ENCODE assay signal across 8 cellular contexts in genomic region chr19:7862413-7862951, GRCh38. TPM values are rescaled to one million over a fixed set of nuclear protein-coding genes. Genes with fewer than 3 reads are reported as not detected.
DNase-seq lines count a peak whose midpoint lies in the region; ATAC-seq and TF ChIP-seq lines count a peak whose summit lies in the region.
"Had no signal": no experiment of that assay in that cellular context is flagged by ENCODE, and none has a peak within 500 bp of the region (broad histone marks: within the 10 kb centered on the region; RNA-seq: fewer than 3 reads in every experiment).

No MANE protein-coding gene starts in this region.

- H3K36me3 ChIP-seq in suprapubic skin: peaks cover 9% of the 10 kb centered on the region

- peaks cover 6% of the 10 kb centered on the region for H3K36me3 Mint-ChIP-seq in effector memory CD8-positive, alpha-beta T cell (ENCODE audit: insufficient read depth)
- H3K36me3 Mint-ChIP-seq in natural killer cell treated with Interleukin-12 subunit alpha and Interleukin-12 subunit beta and Interleukin-15 and Interleukin-18, amount 100 ng/mL, for 72 hours: no peaks in the 10 kb centered on the region

- ATAC-seq in effector memory CD8-positive, alpha-beta T cell (replicated peaks): peak; percentile 64
- ATAC-seq in natural killer cell treated with Interleukin-12 subunit alpha and Interleukin-12 subunit beta and Interleukin-15 and Interleukin-18, amount 100 ng/mL, for 72 hours: peak; percentile 70 to 86
- no peak for ATAC-seq in GM18502 (IDR thresholded peaks at IDR 0.05; ENCODE audit: poor library complexity, unreplicated experiment)
- ATAC-seq in GM19397 (IDR thresholded peaks at IDR 0.05; ENCODE audit: unreplicated experiment): no peak

- peak; percentile 57 for DNase-seq in Jurkat, Clone E6-1 (ENCODE audit: low read depth, low spot score)
- DNase-seq in activated CD8-positive, alpha-beta memory T cell treated with anti-CD3 and anti-CD28 coated beads for 4 hours (ENCODE audit: low read depth in 2 of 2): peak; percentile 27 to 41
- peak; percentile 38 to 51 (median 46) for DNase-seq in effector memory CD8-positive, alpha-beta T cell
- peak; percentile 75 for DNase-seq in natural killer cell treated with Interleukin-12 subunit alpha and Interleukin-12 subunit beta and Interleukin-15 and Interleukin-18, amount 100 ng/mL, for 72 hours (ENCODE audit: low spot score)
- peak in 1 of 2 donors; percentile 80 for DNase-seq in suprapubic skin (ENCODE audit: low spot score in 2 of 2)

- H3K27me3 Mint-ChIP-seq in effector memory CD8-positive, alpha-beta T cell: peaks cover 18 to 52% of the 10 kb centered on the region in 2 donors
- peaks cover 0 to 5% of the 10 kb centered on the region in 2 donors for H3K27me3 Mint-ChIP-seq in natural killer cell treated with Interleukin-12 subunit alpha and Interleukin-12 subunit beta and Interleukin-15 and Interleukin-18, amount 100 ng/mL, for 72 hours

- peaks cover 2% of the 10 kb centered on the region for H3K27me3 ChIP-seq in suprapubic skin

- 0% methylated on average over 2 of the region's 67 CpGs for WGBS in suprapubic skin

- TF ChIP-seq CTCF in suprapubic skin (IDR thresholded peaks at IDR 0.05): no peak

- peaks cover 28% of the 10 kb centered on the region for H3K4me1 ChIP-seq in suprapubic skin

- no peak overlapping the region for H3K4me3 ChIP-seq in Jurkat, Clone E6-1 (ENCODE audit: low read length)
- peak overlapping the region; percentile 35 for H3K4me3 ChIP-seq in suprapubic skin

- H3K9me3 ChIP-seq in suprapubic skin: no peaks in the 10 kb centered on the region

- peaks cover 10% of the 10 kb centered on the region in 2 donors for H3K4me1 Mint-ChIP-seq in effector memory CD8-positive, alpha-beta T cell (ENCODE audit: low read depth in 2 of 2)
- H3K4me1 Mint-ChIP-seq in natural killer cell treated with Interleukin-12 subunit alpha and Interleukin-12 subunit beta and Interleukin-15 and Interleukin-18, amount 100 ng/mL, for 72 hours (ENCODE audit: low read depth in 2 of 2): no peaks in the 10 kb centered on the region

- no peak overlapping the region for H3K27ac Mint-ChIP-seq in effector memory CD8-positive, alpha-beta T cell
- H3K27ac Mint-ChIP-seq in natural killer cell treated with Interleukin-12 subunit alpha and Interleukin-12 subunit beta and Interleukin-15 and Interleukin-18, amount 100 ng/mL, for 72 hours: no peak overlapping the region

- peak overlapping the region; percentile 52 to 54 for H3K4me3 Mint-ChIP-seq in effector memory CD8-positive, alpha-beta T cell
- H3K4me3 Mint-ChIP-seq in natural killer cell treated with Interleukin-12 subunit alpha and Interleukin-12 subunit beta and Interleukin-15 and Interleukin-18, amount 100 ng/mL, for 72 hours: no peak overlapping the region

- no peak for TF ChIP-seq EP300 in suprapubic skin (IDR thresholded peaks at IDR 0.05)

- no peak for TF ChIP-seq POLR2A in suprapubic skin (IDR thresholded peaks at IDR 0.05)

- H3K9me3 Mint-ChIP-seq in effector memory CD8-positive, alpha-beta T cell: no peaks in the 10 kb centered on the region
- H3K9me3 Mint-ChIP-seq in natural killer cell treated with Interleukin-12 subunit alpha and Interleukin-12 subunit beta and Interleukin-15 and Interleukin-18, amount 100 ng/mL, for 72 hours: no peaks in the 10 kb centered on the region

- no peak overlapping the region for H3K27ac ChIP-seq in suprapubic skin

RNA-seq across cellular contexts. Expression of gene PRR36, which starts 11.7 kb away (rescaled TPM):
- 9.4 TPM for polyA plus RNA-seq in Jurkat, Clone E6-1 (2012; ENCODE audit: insufficient read depth, insufficient read length)
- total RNA-seq in natural killer cell treated with Interleukin-12 subunit alpha and Interleukin-12 subunit beta and Interleukin-15 and Interleukin-18, amount 100 ng/mL, for 72 hours: not detected
- 1 to 10 TPM in 1 of 4 donors, under 1 TPM in 3; 0.26 to 1.1 (median 0.74) TPM for total RNA-seq in suprapubic skin
- total RNA-seq: RPMI7951 had no signal

RNA-seq across cellular contexts. Expression of gene LRRC8E, which starts 25.8 kb away (rescaled TPM):
- 0.85 TPM for polyA plus RNA-seq in Jurkat, Clone E6-1 (2012; ENCODE audit: insufficient read depth, insufficient read length)
- total RNA-seq in natural killer cell treated with Interleukin-12 subunit alpha and Interleukin-12 subunit beta and Interleukin-15 and Interleukin-18, amount 100 ng/mL, for 72 hours: not detected
- total RNA-seq in suprapubic skin: 10 to 100 TPM; 15.2 to 41.6 (median 30.9) TPM

RNA-seq across cellular contexts. Expression of gene EVI5L, which starts 32.5 kb away (rescaled TPM):
- 14.4 TPM for polyA plus RNA-seq in Jurkat, Clone E6-1 (2012; ENCODE audit: insufficient read depth, insufficient read length)
- 10 to 100 TPM in 1 of 2 donors, 1 to 10 TPM in 1; 7.8 to 11.5 TPM for total RNA-seq in natural killer cell treated with Interleukin-12 subunit alpha and Interleukin-12 subunit beta and Interleukin-15 and Interleukin-18, amount 100 ng/mL, for 72 hours
- 10 to 100 TPM; 17.2 to 29.4 (median 25.6) TPM for total RNA-seq in suprapubic skin

RNA-seq across cellular contexts. Expression of gene MAP2K7, which starts 41.2 kb away (rescaled TPM):
- 30.5 TPM for polyA plus RNA-seq in Jurkat, Clone E6-1 (2012; ENCODE audit: insufficient read depth, insufficient read length)
- 10 to 100 TPM; 45.2 to 47.1 TPM for total RNA-seq in natural killer cell treated with Interleukin-12 subunit alpha and Interleukin-12 subunit beta and Interleukin-15 and Interleukin-18, amount 100 ng/mL, for 72 hours
- total RNA-seq in suprapubic skin: 10 to 100 TPM; 25.1 to 52.4 (median 29.3) TPM

RNA-seq across cellular contexts. Expression of gene TGFBR3L, which starts 52.1 kb away (rescaled TPM):
- 23.7 TPM for polyA plus RNA-seq in Jurkat, Clone E6-1 (2012; ENCODE audit: insufficient read depth, insufficient read length)
- 1 to 10 TPM; 4.7 to 5.6 TPM for total RNA-seq in natural killer cell treated with Interleukin-12 subunit alpha and Interleukin-12 subunit beta and Interleukin-15 and Interleukin-18, amount 100 ng/mL, for 72 hours
- total RNA-seq in suprapubic skin: not detected

Comparison
In these comparisons a context has a peak if more than half of its experiments do, and no peak if none do; other contexts are left out.
1. ATAC-seq: peak in effector memory CD8-positive, alpha-beta T cell (single experiment) and natural killer cell treated with Interleukin-12 subunit alpha and Interleukin-12 subunit beta and Interleukin-15 and Interleukin-18, amount 100 ng/mL, for 72 hours (2 of 2); none in GM18502 (single experiment) and GM19397 (single experiment).
2. RNA of gene LRRC8E, which starts 25.8 kb away (total RNA-seq): 15.2 to 41.6 TPM in suprapubic skin; not detected in natural killer cell treated with Interleukin-12 subunit alpha and Interleukin-12 subunit beta and Interleukin-15 and Interleukin-18, amount 100 ng/mL, for 72 hours; every median in the first group is over 10 times any median in the second.